Comparison of ENCODE assay signal across 8 cellular contexts in the genomic region with DNA sequence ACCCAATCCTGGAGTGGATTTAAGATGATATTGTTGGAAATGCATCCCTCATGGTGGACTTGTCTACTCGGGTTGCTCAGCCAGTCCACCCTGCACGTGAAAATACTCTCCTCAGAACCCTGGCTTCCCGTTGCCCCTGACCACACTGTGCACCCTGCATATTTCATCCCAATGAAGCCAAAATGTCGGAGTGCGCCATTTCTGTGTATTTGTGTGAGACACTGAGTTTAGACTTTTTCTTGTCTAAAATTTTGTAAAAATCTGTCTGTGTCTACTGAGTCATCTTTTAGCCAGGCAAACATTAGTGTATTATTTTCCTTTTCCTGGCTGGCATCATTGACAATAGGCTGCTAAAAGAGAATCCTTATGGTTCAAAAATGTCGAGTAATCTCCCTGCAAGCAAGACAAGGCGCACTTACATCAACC. TPM values are rescaled to one million over a fixed set of nuclear protein-coding genes. Genes with fewer than 3 reads are reported as not detected.
DNase-seq lines count a peak whose midpoint lies in the region; ATAC-seq and TF ChIP-seq lines count a peak whose summit lies in the region.

No MANE protein-coding gene starts in this region.

- H3K9me3 ChIP-seq in skeletal muscle satellite cell (replicated peaks; ENCODE audit: low read length) = no peaks in the 10 kb centered on the region

- peaks cover 35% of the 10 kb centered on the region for H3K36me3 ChIP-seq in skeletal muscle satellite cell (ENCODE audit: insufficient read depth, low read length)

- H3K27me3 ChIP-seq in skeletal muscle satellite cell (ENCODE audit: control insufficient read depth, insufficient read depth, low read length) = no peaks in the 10 kb centered on the region

- peak overlapping the region; percentile 90 for H3K9ac ChIP-seq in skeletal muscle satellite cell (ENCODE audit: low read depth, low read length)

- H3K4me1 ChIP-seq in skeletal muscle satellite cell (ENCODE audit: control insufficient read depth, insufficient read depth, low read length) = peaks cover 15% of the 10 kb centered on the region

- peak; percentile 73 for DNase-seq in DMS114 treated with DMSO at 0.1 percent for 48 hours (lab: John Stamatoyannopoulos, UW; ENCODE audit: unreplicated experiment)
- peak; percentile 31 for DNase-seq in SW480 (ENCODE audit: low spot score)
- DNase-seq in fibroblast of pulmonary artery (ENCODE audit: low read depth) = no peak
- DNase-seq in NCI-H1436 treated with DMSO at 0.1 percent for 48 hours (lab: John Stamatoyannopoulos, UW) = no peak
- no peak for DNase-seq in NCI-H446 treated with DMSO at 0.1 percent for 48 hours (lab: John Stamatoyannopoulos, UW)
- no peak for DNase-seq in AG08396 (ENCODE audit: low spot score)

- peak overlapping the region; percentile 84 for H3K4me3 ChIP-seq in fibroblast of pulmonary artery (replicated peaks; ENCODE audit: low read depth, low read length)
- H3K4me3 ChIP-seq in skeletal muscle satellite cell (ENCODE audit: low read length) = peak overlapping the region; percentile 89

- no peak for TF ChIP-seq CTCF in fibroblast of pulmonary artery (IDR thresholded peaks at IDR 0.05; ENCODE audit: low read length, missing control alignments)

- H3K4me2 ChIP-seq in skeletal muscle satellite cell (ENCODE audit: low read length) = peak overlapping the region; percentile 94

- ATAC-seq in HG02840 (IDR thresholded peaks at IDR 0.05; ENCODE audit: low FRiP score, unreplicated experiment) = peak; percentile 4

RNA-seq across cellular contexts. Expression of a gene that starts 0.5 kb away (rescaled TPM):
- 22.1 and 28.8 TPM in 2 replicates for total RNA-seq in skeletal muscle satellite cell (2012; rRNA removed)

Comparison
In these comparisons a context has a peak if more than half of its experiments do, and no peak if none do; other contexts are left out.
1. DNase-seq: peak in DMS114 treated with DMSO at 0.1 percent for 48 hours (single experiment) and SW480 (single experiment); none in fibroblast of pulmonary artery (single experiment), NCI-H1436 treated with DMSO at 0.1 percent for 48 hours (single experiment), NCI-H446 treated with DMSO at 0.1 percent for 48 hours (single experiment) and AG08396 (single experiment).